Comparison of ENCODE assay signal across 10 cellular contexts in genomic region chr10:31581741-31582323, GRCh38.
DNase-seq lines count a peak whose midpoint lies in the region; ATAC-seq and TF ChIP-seq lines count a peak whose summit lies in the region.
"Had no signal": no experiment of that assay in that cellular context is flagged by ENCODE, and none has a peak within 500 bp of the region (broad histone marks: within the 10 kb centered on the region; RNA-seq: fewer than 3 reads in every experiment).

No MANE protein-coding gene starts in this region.

- no peak for TF ChIP-seq CTCF in GM20000 (IDR thresholded peaks at IDR 0.05; ENCODE audit: extremely low read depth, missing control alignments)
- no peak for TF ChIP-seq CTCF in right atrium auricular region (IDR thresholded peaks at IDR 0.05)

- POLR2A ChIA-PET in activated CD4-positive, alpha-beta memory T cell treated with anti-CD3 and anti-CD28 coated beads, Interleukin-2, amount 10 ng/mL, durations not matched to agents 7 days and 5 days (lab: Charles Lee) = interaction anchor here (1.4 kb wide), 1 partner anchor 10 kb away, joined by 3 read pairs; no protein-coding TSS in a partner anchor

- H3K36me3 Mint-ChIP-seq in T-helper 2 cell treated with Interferon-gamma antibody and Interleukin-4, amounts not matched to agents 5 μg/mL and 100 μg/mL, for 36 hours (ENCODE audit: low read depth) = no peaks in the 10 kb centered on the region
- H3K36me3 Mint-ChIP-seq in activated CD4-positive, alpha-beta memory T cell treated with anti-CD3 and anti-CD28 coated beads, Interleukin-2, amount 10 ng/mL, durations not matched to agents 7 days and 5 days (ENCODE audit: low read depth) = no peaks in the 10 kb centered on the region

- peaks cover 0 to 6% of the 10 kb centered on the region in 2 donors for H3K9me3 ChIP-seq in right atrium auricular region

- no peaks in the 10 kb centered on the region for H3K27me3 ChIP-seq in right atrium auricular region

- DNase-seq in GDM1 (lab: John Stamatoyannopoulos, UW) (peak; percentile 73), GM20000 (ENCODE audit: low spot score) (peak; percentile 73), right atrium auricular region (ENCODE audit: low spot score) (no peak), mucosa of gallbladder (ENCODE audit: low spot score) (no peak), NCI-H1436 treated with DMSO at 0.1 percent for 48 hours (lab: John Stamatoyannopoulos, UW) (no peak)
- no peak for DNase-seq in T-helper 2 cell treated with Interferon-gamma antibody and Interleukin-4, amounts not matched to agents 5 μg/mL and 100 μg/mL, for 36 hours (ENCODE audit: low spot score)
- DNase-seq in activated CD4-positive, alpha-beta memory T cell treated with anti-CD3 and anti-CD28 coated beads, Interleukin-2, amount 10 ng/mL, durations not matched to agents 7 days and 5 days = no peak
- DNase-seq: DMS153 had no signal

- H3K4me1 Mint-ChIP-seq in T-helper 2 cell treated with Interferon-gamma antibody and Interleukin-4, amounts not matched to agents 5 μg/mL and 100 μg/mL, for 36 hours (ENCODE audit: low read depth) = peaks cover 2% of the 10 kb centered on the region
- H3K4me1 Mint-ChIP-seq in activated CD4-positive, alpha-beta memory T cell treated with anti-CD3 and anti-CD28 coated beads, Interleukin-2, amount 10 ng/mL, durations not matched to agents 7 days and 5 days = peaks cover under 1% of the 10 kb centered on the region
- H3K4me1 Mint-ChIP-seq: central memory CD8-positive, alpha-beta T cell had no signal

- H3K9me3 Mint-ChIP-seq in T-helper 2 cell treated with Interferon-gamma antibody and Interleukin-4, amounts not matched to agents 5 μg/mL and 100 μg/mL, for 36 hours = no peaks in the 10 kb centered on the region
- H3K9me3 Mint-ChIP-seq in activated CD4-positive, alpha-beta memory T cell treated with anti-CD3 and anti-CD28 coated beads, Interleukin-2, amount 10 ng/mL, durations not matched to agents 7 days and 5 days = no peaks in the 10 kb centered on the region
- H3K9me3 Mint-ChIP-seq: central memory CD8-positive, alpha-beta T cell had no signal

- peaks cover 0 to 39% of the 10 kb centered on the region in 2 donors for H3K4me1 ChIP-seq in right atrium auricular region

- H3K36me3 ChIP-seq in right atrium auricular region = no peaks in the 10 kb centered on the region

- ATAC-seq in HG03565 (IDR thresholded peaks at IDR 0.05; ENCODE audit: unreplicated experiment) = peak; percentile 86

- CTCF ChIA-PET in activated CD4-positive, alpha-beta memory T cell treated with anti-CD3 and anti-CD28 coated beads, Interleukin-2, amount 10 ng/mL, durations not matched to agents 7 days and 5 days (lab: Charles Lee) = no interaction called here

- H3K27ac ChIP-seq in right atrium auricular region = peak overlapping the region; percentile 26 to 32

- peaks cover 4% of the 10 kb centered on the region for H3K27me3 Mint-ChIP-seq in T-helper 2 cell treated with Interferon-gamma antibody and Interleukin-4, amounts not matched to agents 5 μg/mL and 100 μg/mL, for 36 hours (ENCODE audit: low read depth)
- peaks cover under 1% of the 10 kb centered on the region for H3K27me3 Mint-ChIP-seq in activated CD4-positive, alpha-beta memory T cell treated with anti-CD3 and anti-CD28 coated beads, Interleukin-2, amount 10 ng/mL, durations not matched to agents 7 days and 5 days

- H3K4me3 ChIP-seq in right atrium auricular region = no peak overlapping the region

- H3K27ac Mint-ChIP-seq in T-helper 2 cell treated with Interferon-gamma antibody and Interleukin-4, amounts not matched to agents 5 μg/mL and 100 μg/mL, for 36 hours = no peak overlapping the region
- no peak overlapping the region for H3K27ac Mint-ChIP-seq in activated CD4-positive, alpha-beta memory T cell treated with anti-CD3 and anti-CD28 coated beads, Interleukin-2, amount 10 ng/mL, durations not matched to agents 7 days and 5 days

- no peak overlapping the region for H3K4me3 Mint-ChIP-seq in T-helper 2 cell treated with Interferon-gamma antibody and Interleukin-4, amounts not matched to agents 5 μg/mL and 100 μg/mL, for 36 hours
- H3K4me3 Mint-ChIP-seq in activated CD4-positive, alpha-beta memory T cell treated with anti-CD3 and anti-CD28 coated beads, Interleukin-2, amount 10 ng/mL, durations not matched to agents 7 days and 5 days = no peak overlapping the region
- H3K4me3 Mint-ChIP-seq: central memory CD8-positive, alpha-beta T cell had no signal

Comparison
In these comparisons a context has a peak if more than half of its experiments do, and no peak if none do; other contexts are left out.
1. DNase-seq: peak in GDM1 (single experiment) and GM20000 (single experiment); none in right atrium auricular region (single experiment), T-helper 2 cell treated with Interferon-gamma antibody and Interleukin-4, amounts not matched to agents 5 μg/mL and 100 μg/mL, for 36 hours (single experiment), mucosa of gallbladder (single experiment), activated CD4-positive, alpha-beta memory T cell treated with anti-CD3 and anti-CD28 coated beads, Interleukin-2, amount 10 ng/mL, durations not matched to agents 7 days and 5 days (single experiment) and NCI-H1436 treated with DMSO at 0.1 percent for 48 hours (single experiment).